ENCODE assay signal across 21 cellular contexts in the genomic region with DNA sequence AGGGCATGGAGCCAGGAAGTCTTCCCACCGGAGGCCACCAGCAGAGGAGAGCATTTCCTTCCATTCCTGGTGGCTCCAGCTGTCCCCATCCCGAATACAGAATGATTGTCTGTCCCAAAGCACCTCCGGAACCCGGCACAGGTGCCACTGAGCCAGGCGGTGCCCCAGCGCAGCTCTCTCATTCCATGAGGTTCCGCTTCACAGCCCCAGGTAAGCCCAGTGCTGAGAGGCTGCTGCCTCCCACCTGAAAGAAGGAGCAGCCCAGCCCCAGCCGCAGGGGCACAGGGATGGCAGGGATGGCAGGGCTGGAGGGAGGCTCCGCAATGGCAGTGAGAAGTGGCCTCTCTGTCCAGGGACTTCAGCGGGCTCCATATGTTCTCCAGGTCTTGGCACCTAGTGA.
A peak's percentile ranks its signal among the peaks of the same experiment; 100 is the strongest.
DNase-seq lines count a peak whose midpoint lies in the region; ATAC-seq and TF ChIP-seq lines count a peak whose summit lies in the region.
"Had no signal": no experiment of that assay in that cellular context is flagged by ENCODE, and none has a peak within 500 bp of the region (broad histone marks: within the 10 kb centered on the region; RNA-seq: fewer than 3 reads in every experiment).

No MANE protein-coding gene starts in this region.

- no peaks in the 10 kb centered on the region for H3K36me3 ChIP-seq in esophagus muscularis mucosa
- no peaks in the 10 kb centered on the region for H3K36me3 ChIP-seq in upper lobe of left lung
- H3K36me3 ChIP-seq: BLaER1 treated with 17β-estradiol and CSF1 and Interleukin-3, amounts not matched to agents 10 nM and 100 nM had no signal

- no peaks in the 10 kb centered on the region for H3K9me3 ChIP-seq in esophagus muscularis mucosa
- H3K9me3 ChIP-seq in upper lobe of left lung: no peaks in the 10 kb centered on the region
- H3K9me3 ChIP-seq: BLaER1 treated with 17β-estradiol and CSF1 and Interleukin-3, amounts not matched to agents 10 nM and 100 nM had no signal

- H3K27ac ChIP-seq in esophagus muscularis mucosa (replicated peaks in 1 of 4) (no peak overlapping the region), upper lobe of left lung (no peak overlapping the region)
- H3K27ac ChIP-seq: BLaER1 treated with 17β-estradiol and CSF1 and Interleukin-3, amounts not matched to agents 10 nM and 100 nM; C4-2B had no signal

- no peak for TF ChIP-seq POLR2A in esophagus muscularis mucosa (IDR thresholded peaks at IDR 0.05; ENCODE audit: low read depth)
- no peak for TF ChIP-seq POLR2A in upper lobe of left lung (IDR thresholded peaks at IDR 0.05)

- TF ChIP-seq EP300 in esophagus muscularis mucosa (IDR thresholded peaks at IDR 0.05) (no peak), upper lobe of left lung (IDR thresholded peaks at IDR 0.05) (no peak)

- intact Hi-C loops in Right ventricle myocardium inferior (cut with DNase I): no loop called here
- intact Hi-C loops in cardiac septum (cut with DNase I): no loop called here
- intact Hi-C loops in esophagus muscularis mucosa (cut with DNase I): no loop called here

- H3K4me3 ChIP-seq in esophagus muscularis mucosa (no peak overlapping the region), upper lobe of left lung (no peak overlapping the region)
- H3K4me3 ChIP-seq: BLaER1 treated with 17β-estradiol and CSF1 and Interleukin-3, amounts not matched to agents 10 nM and 100 nM; GM12878 had no signal

- TF ChIP-seq CTCF in esophagus muscularis mucosa (IDR thresholded peaks at IDR 0.05): no peak
- TF ChIP-seq CTCF in upper lobe of left lung (IDR thresholded peaks at IDR 0.05): no peak

- H3K27me3 ChIP-seq in esophagus muscularis mucosa (peaks cover 0 to 61% (median 0%) of the 10 kb centered on the region in 4 donors), upper lobe of left lung (no peaks in the 10 kb centered on the region)
- H3K27me3 ChIP-seq: BLaER1 treated with 17β-estradiol and CSF1 and Interleukin-3, amounts not matched to agents 10 nM and 100 nM had no signal

- ATAC-seq in Right ventricle myocardium inferior (peak; percentile 10), upper lobe of left lung (ENCODE audit: low FRiP score in 2 of 2) (peak; percentile 8 to 9), GM21381 (IDR thresholded peaks at IDR 0.05; ENCODE audit: unreplicated experiment) (no peak)
- ATAC-seq: CD8-positive, alpha-beta T cell; GM12878 had no signal

- WGBS in esophagus muscularis mucosa: 94% methylated on average over 8 of the region's 10 CpGs
- WGBS in upper lobe of left lung, 2 donors: 90% methylated on average over 7 of the region's 10 CpGs; no CpG with 5 or more reads in 1 of the 2 donors

- DNase-seq in Right ventricle myocardium inferior (ENCODE audit: missing footprints) (no peak), cardiac septum (ENCODE audit: low spot score) (no peak), esophagus muscularis mucosa (ENCODE audit: extremely low spot score) (peak; percentile 78), upper lobe of left lung (peak in 1 of 2 donors; percentile 56)
- no peak for DNase-seq in activated CD4-positive, alpha-beta T cell treated with anti-CD3 and anti-CD28 coated beads, Interleukin-2, amount 50 U/mL, for 4 hours
- DNase-seq: 8988T; AML-193; CD4-positive, alpha-beta T cell; CD8-positive, alpha-beta T cell; COR-L47; DMS 273 treated with DMSO at 0.1 percent for 48 hours; DMS153; DMS53; DMS79; DND-41; EL; GDM1 had no signal

- H3K4me1 ChIP-seq in esophagus muscularis mucosa (no peaks in the 10 kb centered on the region), upper lobe of left lung (no peaks in the 10 kb centered on the region)
